ENCODE assay signal across 33 cellular contexts in the genomic region with DNA sequence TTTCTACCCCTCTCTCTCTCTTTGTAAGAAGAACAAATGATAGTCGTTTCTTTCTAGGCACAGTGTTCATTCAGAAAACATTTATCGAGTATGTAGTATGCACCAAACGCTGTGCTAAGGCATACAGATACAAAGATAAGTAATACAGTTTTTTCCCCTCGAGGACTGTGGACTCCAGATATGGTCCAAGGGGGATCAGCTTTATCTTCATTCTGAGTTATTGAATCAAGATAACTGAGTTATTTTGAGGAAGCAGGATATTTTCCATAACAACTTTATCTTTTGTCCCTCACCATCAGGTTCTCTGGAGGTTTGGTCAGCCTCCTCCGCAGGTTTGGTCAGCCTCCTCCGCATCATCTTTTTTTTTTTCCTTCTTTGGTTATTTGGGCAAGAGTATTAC. TPM values are rescaled to one million over a fixed set of nuclear protein-coding genes. Genes with fewer than 3 reads are reported as not detected.
"Had no signal": no experiment of that assay in that cellular context is flagged by ENCODE, and none has a peak within 500 bp of the region (broad histone marks: within the 10 kb centered on the region; RNA-seq: fewer than 3 reads in every experiment).

No MANE protein-coding gene starts in this region.

- H3K4me1 Mint-ChIP-seq: activated B cell treated with CpG ODN at 0.5 μM for 24 hours; activated CD4-positive, alpha-beta memory T cell treated with anti-CD3 and anti-CD28 coated beads, Interleukin-2, amount 10 ng/mL, durations not matched to agents 7 days and 5 days; activated CD8-positive, alpha-beta memory T cell treated with anti-CD3 and anti-CD28 coated beads, Interleukin-2, amount 10 ng/mL, durations not matched to agents 7 days and 5 days; activated naive CD8-positive, alpha-beta T cell treated with anti-CD3 and anti-CD28 coated beads for 36 hours had no signal

- H3K27me3 ChIP-seq: brain microvascular endothelial cell, MG63, SJCRH30 had no signal

- H3K27ac Mint-ChIP-seq: activated B cell treated with CpG ODN at 0.5 μM for 24 hours; activated CD4-positive, alpha-beta memory T cell treated with anti-CD3 and anti-CD28 coated beads, Interleukin-2, amount 10 ng/mL, durations not matched to agents 7 days and 5 days; activated CD8-positive, alpha-beta memory T cell treated with anti-CD3 and anti-CD28 coated beads, Interleukin-2, amount 10 ng/mL, durations not matched to agents 7 days and 5 days; activated naive CD8-positive, alpha-beta T cell treated with anti-CD3 and anti-CD28 coated beads for 36 hours had no signal

- H3K27ac ChIP-seq: brain microvascular endothelial cell, SJCRH30, SK-N-MC, VCaP had no signal

- H3K4me3 Mint-ChIP-seq: activated B cell treated with CpG ODN at 0.5 μM for 24 hours; activated CD4-positive, alpha-beta memory T cell treated with anti-CD3 and anti-CD28 coated beads, Interleukin-2, amount 10 ng/mL, durations not matched to agents 7 days and 5 days; activated CD8-positive, alpha-beta memory T cell treated with anti-CD3 and anti-CD28 coated beads, Interleukin-2, amount 10 ng/mL, durations not matched to agents 7 days and 5 days; activated naive CD8-positive, alpha-beta T cell treated with anti-CD3 and anti-CD28 coated beads for 36 hours had no signal

- H3K27me3 Mint-ChIP-seq: activated B cell treated with CpG ODN at 0.5 μM for 24 hours; activated naive CD8-positive, alpha-beta T cell treated with anti-CD3 and anti-CD28 coated beads for 36 hours had no signal

- H3K36me3 ChIP-seq: brain microvascular endothelial cell, MG63, SJCRH30 had no signal

- ATAC-seq: activated CD8-positive, alpha-beta memory T cell treated with anti-CD3 and anti-CD28 coated beads, Interleukin-2, amount 10 ng/mL, durations not matched to agents 7 days and 5 days had no signal

- DNase-seq: activated B cell treated with CpG ODN at 0.5 μM for 24 hours; activated CD4-positive, alpha-beta memory T cell treated with anti-CD3 and anti-CD28 coated beads, Interleukin-2, amount 10 ng/mL, durations not matched to agents 7 days and 5 days; activated CD4-positive, alpha-beta T cell treated with anti-CD3 and anti-CD28 coated beads for 48 hours; activated CD4-positive, CD25-positive, alpha-beta regulatory T cell treated with anti-CD3 and anti-CD28 coated beads, Interleukin-2, amount 50 U/mL, for 72 hours; activated CD8-positive, alpha-beta memory T cell treated with anti-CD3 and anti-CD28 coated beads for 24 hours; activated CD8-positive, alpha-beta memory T cell treated with anti-CD3 and anti-CD28 coated beads, Interleukin-2, amount 10 ng/mL, durations not matched to agents 7 days and 5 days; activated CD8-positive, alpha-beta memory T cell treated with anti-CD3 and anti-CD28 coated beads, Interleukin-2, amount 50 U/mL, for 48 hours; activated effector memory CD4-positive, alpha-beta T cell treated with anti-CD3 and anti-CD28 coated beads, Interleukin-2, amount 50 U/mL, for 16 hours; activated naive CD4-positive, alpha-beta T cell; activated naive CD4-positive, alpha-beta T cell treated with anti-CD3 and anti-CD28 coated beads, Interleukin-2, amount 50 U/mL, for 16 hours; activated naive CD8-positive, alpha-beta T cell treated with anti-CD3 and anti-CD28 coated beads for 36 hours; activated T-cell treated with anti-CD3 and anti-CD28 coated beads, Interleukin-2, amount 50 U/mL, for 48 hours; amniotic stem cell; aorta; brain microvascular endothelial cell; central memory CD4-positive, alpha-beta T cell; Kasumi-1; MG63; NCI-H1048; NCI-H1105 treated with DMSO at 0.1 percent for 48 hours; NCI-H1436; NCI-H1694; NCI-H1930; NCI-H2081 treated with DMSO at 0.1 percent for 48 hours; NCI-H226; NCI-H524 treated with DMSO at 0.1 percent for 48 hours; SHP77; SJCRH30; T1000 had no signal

- H3K4me3 ChIP-seq: MG63, SJCRH30, SK-N-MC had no signal

- H3K9me3 Mint-ChIP-seq: activated B cell treated with CpG ODN at 0.5 μM for 24 hours; activated CD4-positive, alpha-beta memory T cell treated with anti-CD3 and anti-CD28 coated beads, Interleukin-2, amount 10 ng/mL, durations not matched to agents 7 days and 5 days; activated naive CD8-positive, alpha-beta T cell treated with anti-CD3 and anti-CD28 coated beads for 36 hours had no signal

- H3K9me3 ChIP-seq: MG63, SJCRH30 had no signal

- H3K36me3 Mint-ChIP-seq: activated CD8-positive, alpha-beta memory T cell treated with anti-CD3 and anti-CD28 coated beads, Interleukin-2, amount 10 ng/mL, durations not matched to agents 7 days and 5 days; activated naive CD8-positive, alpha-beta T cell treated with anti-CD3 and anti-CD28 coated beads for 36 hours had no signal

- H3K4me1 ChIP-seq: SJCRH30 had no signal

RNA-seq across cellular contexts. Expression of gene EREG, which starts 15.0 kb away (rescaled TPM):
- total RNA-seq: activated B cell treated with CpG ODN at 0.5 μM for 24 hours; activated CD4-positive, alpha-beta memory T cell treated with anti-CD3 and anti-CD28 coated beads, Interleukin-2, amount 10 ng/mL, durations not matched to agents 7 days and 5 days; activated CD8-positive, alpha-beta memory T cell treated with anti-CD3 and anti-CD28 coated beads, Interleukin-2, amount 10 ng/mL, durations not matched to agents 7 days and 5 days; activated naive CD8-positive, alpha-beta T cell treated with anti-CD3 and anti-CD28 coated beads for 36 hours; SJCRH30; T-helper 1 cell treated with Interleukin-12 subunit alpha and Interleukin-12 subunit beta and Interleukin-4 antibody, amounts not matched to agents 30 ng/mL and 1 ng/mL, for 36 hours; T-helper 2 cell treated with Interferon-gamma antibody and Interleukin-4, amounts not matched to agents 100 ng/mL and 5 ng/mL, for 36 hours had no signal
